ENCODE assay signal across 10 cellular contexts in genomic region chr4:190014771-190015537, GRCh38. TPM values are rescaled to one million over a fixed set of nuclear protein-coding genes. Genes with fewer than 3 reads are reported as not detected.
DNase-seq lines count a peak whose midpoint lies in the region; ATAC-seq, FAIRE-seq and TF ChIP-seq lines count a peak whose summit lies in the region.
"Had no signal": no experiment of that assay in that cellular context is flagged by ENCODE, and none has a peak within 500 bp of the region (broad histone marks: within the 10 kb centered on the region; RNA-seq: fewer than 3 reads in every experiment).

No MANE protein-coding gene starts in this region.

- ATAC-seq in GM21423 (IDR thresholded peaks at IDR 0.05; ENCODE audit: unreplicated experiment) = no peak

- FAIRE-seq in keratinocyte (lab: Jason Lieb, UNC) = no peak

- H3K4me3 ChIP-seq in keratinocyte (ENCODE audit: control insufficient read depth in 2 of 3, extremely low read depth in 1 of 3, insufficient read depth in 2 of 3, low read depth in 1 of 3, low read length in 3 of 3) = no peak overlapping the region
- H3K4me3 ChIP-seq in prostate gland = no peak overlapping the region

- intact Hi-C loops in prostate gland (cut with DNase I) = no loop called here

- WGBS in prostate gland = 2% methylated on average over 61 of the region's 76 CpGs

- no peak overlapping the region for H3K4me2 ChIP-seq in keratinocyte (ENCODE audit: control insufficient read depth, extremely low read depth, insufficient read depth, low read depth, low read length)

- TF ChIP-seq POLR2A in prostate gland (IDR thresholded peaks at IDR 0.05) = no peak

- H3K36me3 ChIP-seq in keratinocyte (ENCODE audit: control insufficient read depth in 2 of 2, extremely low read depth in 1 of 2, insufficient read depth in 2 of 2, low read length in 2 of 2) (no peaks in the 10 kb centered on the region), prostate gland (no peaks in the 10 kb centered on the region)

- H3K27me3 ChIP-seq in keratinocyte (ENCODE audit: control insufficient read depth, extremely low read depth, insufficient read depth, low read length) (peaks cover 55% of the 10 kb centered on the region), prostate gland (replicated peaks; ENCODE audit: insufficient read depth) (peaks cover 23% of the 10 kb centered on the region)

- no peaks in the 10 kb centered on the region for H3K9me1 ChIP-seq in keratinocyte (ENCODE audit: control insufficient read depth, extremely low read depth, insufficient read depth, low read length)

- H3K4me1 ChIP-seq in keratinocyte (ENCODE audit: control insufficient read depth, extremely low read depth, insufficient read depth, low read length) (no peaks in the 10 kb centered on the region), prostate gland (replicated peaks) (no peaks in the 10 kb centered on the region)

- H3K27ac ChIP-seq in keratinocyte (ENCODE audit: control insufficient read depth, insufficient read depth, low read length) = no peak overlapping the region
- no peak overlapping the region for H3K27ac ChIP-seq in prostate gland

- DNase-seq in stimulated activated CD4-positive, alpha-beta T cell treated with anti-CD3 and anti-CD28 coated beads, Interleukin-15, amount 100 ng/mL, for 24 hours = peak; percentile 20
- DNase-seq in stimulated activated CD4-positive, alpha-beta T cell treated with anti-CD3 and anti-CD28 coated beads, Interleukin-4, amount 100 ng/mL, for 24 hours = no peak
- DNase-seq in activated CD8-positive, alpha-beta memory T cell treated with anti-CD3 and anti-CD28 coated beads, Interleukin-2, amount 50 U/mL, for 48 hours = peak; percentile 59
- DNase-seq in keratinocyte (ENCODE audit: low read depth, low spot score) (no peak), prostate gland (ENCODE audit: low spot score) (no peak), foreskin melanocyte (no peak), AML-193 (lab: John Stamatoyannopoulos, UW) (no peak)
- DNase-seq: COR-L47 had no signal

- TF ChIP-seq CTCF in keratinocyte (optimal IDR thresholded peaks at IDR 0.05 in 1 of 3, IDR thresholded peaks at IDR 0.05 in 1 of 3, conservative IDR thresholded peaks at IDR 0.05 in 1 of 3; ENCODE audit: extremely low read depth in 1 of 3, insufficient read depth in 2 of 3, low read length in 3 of 3) = no peak
- no peak for TF ChIP-seq CTCF in prostate gland (IDR thresholded peaks at IDR 0.05)

- dilution Hi-C loops in keratinocyte (cut with MboI; ENCODE audit: extremely low pct_ligation_motif_present, low sequenced_read_pairs) = no loop called here

- H3K9me3 ChIP-seq in keratinocyte (ENCODE audit: control insufficient read depth, low read depth, low read length) = peaks cover 4% of the 10 kb centered on the region
- no peaks in the 10 kb centered on the region for H3K9me3 ChIP-seq in prostate gland

- H4K20me1 ChIP-seq in keratinocyte (ENCODE audit: control insufficient read depth, extremely low read depth, insufficient read depth, low read length) = no peaks in the 10 kb centered on the region

- H3K9ac ChIP-seq in keratinocyte (ENCODE audit: control insufficient read depth, extremely low read depth, insufficient read depth, low read length) = no peak overlapping the region

- no peaks in the 10 kb centered on the region for H3K79me2 ChIP-seq in keratinocyte (ENCODE audit: control insufficient read depth, insufficient read depth, low read length)

- H2AFZ ChIP-seq in keratinocyte (ENCODE audit: control insufficient read depth, low read length) = peak overlapping the region; percentile 2

RNA-seq across cellular contexts. Expression of gene FRG2, which starts 12.1 kb away (rescaled TPM):
- polyA plus RNA-seq in keratinocyte = not detected in 3 replicates
- not detected for polyA plus RNA-seq in keratinocyte (2011; ENCODE audit: low read depth)
- not detected in 2 replicates for polyA plus RNA-seq in keratinocyte (2011; cell fraction: cytosol; rRNA removed)
- not detected in 2 replicates for polyA plus RNA-seq in keratinocyte (2011; cell fraction: nucleus; rRNA removed)
- not detected in 2 replicates for polyA plus RNA-seq in keratinocyte (2012; ENCODE audit: low replicate concordance)
- polyA minus RNA-seq in keratinocyte = not detected in 3 replicates
- polyA minus RNA-seq in keratinocyte (2011; cell fraction: cytosol; rRNA and poly(A)+ RNA removed) = not detected
- polyA minus RNA-seq in keratinocyte (2011; cell fraction: nucleus; rRNA and poly(A)+ RNA removed) = not detected in 2 replicates
- not detected for total RNA-seq in prostate gland
- total RNA-seq: mononuclear cell had no signal

RNA-seq across cellular contexts. Expression of gene DBET, which starts 49.3 kb away (rescaled TPM):
- polyA plus RNA-seq in keratinocyte = not detected in 3 replicates
- not detected for polyA plus RNA-seq in keratinocyte (2011; ENCODE audit: low read depth)
- polyA plus RNA-seq in keratinocyte (2011; cell fraction: cytosol; rRNA removed) = not detected in 2 replicates
- not detected in 2 replicates for polyA plus RNA-seq in keratinocyte (2011; cell fraction: nucleus; rRNA removed)
- polyA plus RNA-seq in keratinocyte (2012; ENCODE audit: low replicate concordance) = not detected in 2 replicates
- polyA minus RNA-seq in keratinocyte = not detected in 3 replicates
- polyA minus RNA-seq in keratinocyte (2011; cell fraction: cytosol; rRNA and poly(A)+ RNA removed) = not detected
- polyA minus RNA-seq in keratinocyte (2011; cell fraction: nucleus; rRNA and poly(A)+ RNA removed) = not detected in 2 replicates
- under 1 TPM in 1 of 2 donors, not detected in 1; 0.05 TPM for total RNA-seq in prostate gland
- total RNA-seq: mononuclear cell had no signal

Comparison
In these comparisons a context has a peak if more than half of its experiments do, and no peak if none do; other contexts are left out.
1. DNase-seq: peak in stimulated activated CD4-positive, alpha-beta T cell treated with anti-CD3 and anti-CD28 coated beads, Interleukin-15, amount 100 ng/mL, for 24 hours (single experiment) and activated CD8-positive, alpha-beta memory T cell treated with anti-CD3 and anti-CD28 coated beads, Interleukin-2, amount 50 U/mL, for 48 hours (single experiment); none in stimulated activated CD4-positive, alpha-beta T cell treated with anti-CD3 and anti-CD28 coated beads, Interleukin-4, amount 100 ng/mL, for 24 hours (single experiment), keratinocyte (single experiment), prostate gland (single experiment), foreskin melanocyte (single experiment) and AML-193 (0 of 2).